23 cellular contexts compared by ENCODE assay signal in genomic region chr12:11071414-11071813, GRCh38. TPM values are rescaled to one million over a fixed set of nuclear protein-coding genes. Genes with fewer than 3 reads are reported as not detected.
DNase-seq lines count a peak whose midpoint lies in the region; ATAC-seq and TF ChIP-seq lines count a peak whose summit lies in the region.
"Had no signal": no experiment of that assay in that cellular context is flagged by ENCODE, and none has a peak within 500 bp of the region (broad histone marks: within the 10 kb centered on the region; RNA-seq: fewer than 3 reads in every experiment).

No MANE protein-coding gene starts in this region.

- no peak overlapping the region for H2AK5ac ChIP-seq in H9 (ENCODE audit: insufficient read length, low read length)

- no peaks in the 10 kb centered on the region; the same call in 1 of the 2 replicates for H3K27me3 ChIP-seq in H9 (ENCODE audit: insufficient read depth, low read length)
- no peaks in the 10 kb centered on the region for H3K27me3 ChIP-seq in adrenal gland
- H3K27me3 ChIP-seq: BE2C, SJSA1 had no signal

- peaks cover 0 to 4% (median 0%) of the 10 kb centered on the region in 3 experiments; a peak in 3 of 7 replicates for H3K36me3 Mint-ChIP-seq in H9 (ENCODE audit: insufficient read depth in 1 of 3, low read depth in 3 of 3)
- H3K36me3 Mint-ChIP-seq in T-helper 17 cell (ENCODE audit: low read depth): peaks cover 2% of the 10 kb centered on the region

- no peak overlapping the region for H2BK120ac ChIP-seq in H9 (ENCODE audit: low read depth, low read length, poor library complexity, severe bottlenecking)

- H3K36me3 ChIP-seq in adrenal gland (replicated peaks in 1 of 2): no peaks in the 10 kb centered on the region
- H3K36me3 ChIP-seq: BE2C, SJSA1 had no signal

- intact Hi-C loops in adrenal gland (cut with DNase I): no loop called here

- H3K79me1 ChIP-seq in H9 (ENCODE audit: insufficient read depth, low read depth, low read length, poor library complexity, severe bottlenecking): no peaks in the 10 kb centered on the region

- H3K9me3 ChIP-seq in H9 (ENCODE audit: control insufficient read depth, low read depth, low read length): no peaks in the 10 kb centered on the region
- H3K9me3 ChIP-seq in adrenal gland (replicated peaks in 1 of 3): no peaks in the 10 kb centered on the region
- H3K9me3 ChIP-seq in T-helper 17 cell (ENCODE audit: control insufficient read depth, low read length, poor library complexity, severe bottlenecking): no peaks in the 10 kb centered on the region
- H3K9me3 ChIP-seq: BE2C, Caco-2, SJSA1 had no signal

- no peaks in the 10 kb centered on the region for H3K9me3 Mint-ChIP-seq in H9
- H3K9me3 Mint-ChIP-seq: CD4-positive, alpha-beta T cell had no signal

- peak overlapping the region in 1 of 3 experiments; percentile 18; a peak in 3 of 7 replicates for H3K27ac Mint-ChIP-seq in H9
- no peak overlapping the region for H3K27ac Mint-ChIP-seq in T-helper 17 cell
- H3K27ac Mint-ChIP-seq: CD4-positive, alpha-beta T cell had no signal

- H4K8ac ChIP-seq in H9 (replicated peaks; ENCODE audit: insufficient read length, low read depth, low read length): no peak overlapping the region

- H3K79me2 ChIP-seq in H9 (ENCODE audit: insufficient read depth, low read length): peaks cover 2% of the 10 kb centered on the region; the same call in 1 of the 2 replicates

- no peak overlapping the region for H3K4ac ChIP-seq in H9 (ENCODE audit: low read depth, low read length)

- peak; percentile 62 for DNase-seq in H9
- no peak for DNase-seq in adrenal gland
- peak; percentile 68 for DNase-seq in iPS DF 4.7 (ENCODE audit: extremely low read depth, low spot score)
- peak; percentile 1 for DNase-seq in medulla oblongata (ENCODE audit: extremely low spot score)
- DNase-seq in T-helper 17 cell: no peak
- DNase-seq in foreskin melanocyte: no peak
- no peak for DNase-seq in superior temporal gyrus (ENCODE audit: extremely low spot score)
- DNase-seq: BE2C; Caco-2; CD4-positive, alpha-beta T cell; DMS153; GDM1; GM23248; KG1; NCI-H1417; NCI-H187 treated with DMSO at 0.1 percent for 48 hours; NCI-H2227 treated with DMSO at 0.1 percent for 48 hours; NCI-H510A treated with DMSO at 0.1 percent for 48 hours had no signal

- no peak overlapping the region for H2BK15ac ChIP-seq in H9 (ENCODE audit: low read depth, low read length)

- no peak overlapping the region for H3T11ph ChIP-seq in H9 (ENCODE audit: low read length)

- no peak for ATAC-seq in T-helper 17 cell
- no peak for ATAC-seq in GM18502 (IDR thresholded peaks at IDR 0.05; ENCODE audit: poor library complexity, unreplicated experiment)
- ATAC-seq: Panc1 had no signal

- no peak overlapping the region for H3K27ac ChIP-seq in H9 (ENCODE audit: insufficient read length, low read depth, low read length)
- H3K27ac ChIP-seq in adrenal gland: peak overlapping the region in 3 of 5 donors; percentile 3 to 21 (median 13)
- H3K27ac ChIP-seq: GM23248, SJSA1 had no signal

- no peak overlapping the region for H4K5ac ChIP-seq in H9 (ENCODE audit: insufficient read length, low read depth, low read length)

- no peak for TF ChIP-seq POLR2A in adrenal gland (IDR thresholded peaks at IDR 0.05)

- H3K4me1 ChIP-seq in H9 (ENCODE audit: insufficient read depth, low read length) (no peaks in the 10 kb centered on the region; the same call in 1 of the 2 replicates), adrenal gland (replicated peaks in 1 of 2) (peaks cover 8 to 23% of the 10 kb centered on the region in 2 donors)
- H3K4me1 ChIP-seq: BE2C, Caco-2, SJSA1 had no signal

- no peaks in the 10 kb centered on the region; the same call in none of the 2 replicates for H3K27me3 Mint-ChIP-seq in H9 (ENCODE audit: low read depth)
- H3K27me3 Mint-ChIP-seq in T-helper 17 cell: no peaks in the 10 kb centered on the region
- H3K27me3 Mint-ChIP-seq: CD4-positive, alpha-beta T cell had no signal

- H4K20me1 ChIP-seq in H9 (ENCODE audit: control insufficient read depth, insufficient read depth, insufficient read length): no peaks in the 10 kb centered on the region

- no peaks in the 10 kb centered on the region for H3K23me2 ChIP-seq in H9 (ENCODE audit: insufficient read length, low read depth, low read length, poor library complexity, severe bottlenecking)

- no peak overlapping the region for H3K9ac ChIP-seq in H9 (ENCODE audit: extremely low read depth, insufficient read length, low read length)
- H3K9ac ChIP-seq: GM23248 had no signal

- no peak overlapping the region for H2BK5ac ChIP-seq in H9 (ENCODE audit: insufficient read length, low read length)

- peaks cover 18 to 19% of the 10 kb centered on the region in 2 experiments for H3K4me1 Mint-ChIP-seq in H9
- peaks cover 8% of the 10 kb centered on the region for H3K4me1 Mint-ChIP-seq in T-helper 17 cell

- H2BK20ac ChIP-seq in H9 (ENCODE audit: low read depth, low read length, poor library complexity, severe bottlenecking): no peak overlapping the region

- no peak overlapping the region for H3K23ac ChIP-seq in H9 (ENCODE audit: insufficient read length, low read depth, low read length)

- no peak overlapping the region for H4K91ac ChIP-seq in H9 (ENCODE audit: insufficient read length, low read depth, low read length)

- H3K18ac ChIP-seq in H9 (ENCODE audit: insufficient read length, low read depth, low read length): no peak overlapping the region

- WGBS in H9 (ENCODE audit: extremely low coverage, insufficient read length, low lambda C conversion rate): no CpG with 5 or more reads among the region's 4 CpGs
- 48 to 68% (median 63%) methylated on average over 4 of the region's 4 CpGs for WGBS in adrenal gland, 4 donors

- H3K14ac ChIP-seq in H9 (ENCODE audit: insufficient read depth, low read length): no peak overlapping the region

- no peak overlapping the region for H3K4me3 Mint-ChIP-seq in H9
- H3K4me3 Mint-ChIP-seq in T-helper 17 cell: no peak overlapping the region
- H3K4me3 Mint-ChIP-seq: CD4-positive, alpha-beta T cell had no signal

- H2BK12ac ChIP-seq in H9 (ENCODE audit: insufficient read length, low read depth, low read length): no peak overlapping the region

- TF ChIP-seq CTCF in H9 (conservative IDR thresholded peaks at IDR 0.05) (no peak), adrenal gland (IDR thresholded peaks at IDR 0.05) (no peak)

- H2AFZ ChIP-seq in H9 (ENCODE audit: low read length): no peak overlapping the region
- H2AFZ ChIP-seq: GM23248 had no signal

- no peak overlapping the region for H3K4me3 ChIP-seq in adrenal gland
- H3K4me3 ChIP-seq: GM23248, SJSA1 had no signal

- H3K4me2 ChIP-seq in H9 (ENCODE audit: insufficient read depth, insufficient read length, low read length): no peak overlapping the region

- H3K56ac ChIP-seq in H9 (ENCODE audit: insufficient read length, low read depth, low read length): no peak overlapping the region

RNA-seq across cellular contexts. Expression of gene TAS2R46, which starts 9.3 kb away (rescaled TPM):
- total RNA-seq in H9 (2021): 0.88 and 1.2 TPM in 2 replicates
- total RNA-seq in adrenal gland: 1 to 10 TPM in 4 of 8 donors, under 1 TPM in 4; 0.61 to 4.7 (median 1.3) TPM
- under 1 TPM in 1 of 3 donors, not detected in 2; 0.10 TPM for polyA plus RNA-seq in adrenal gland
- 1 to 10 TPM; 1.2 to 2.2 TPM for total RNA-seq in T-helper 17 cell
- total RNA-seq: Daoy, GM23248 had no signal
- polyA plus RNA-seq: GM23248 had no signal

RNA-seq across cellular contexts. Expression of gene TAS2R43, which starts 20.7 kb away (rescaled TPM):
- 0.48 and 0.59 TPM in 2 replicates for total RNA-seq in H9 (2021)
- total RNA-seq in adrenal gland: 10 to 100 TPM in 1 of 8 donors, 1 to 10 TPM in 3, under 1 TPM in 3, not detected in 1; 0.28 to 17.0 (median 1.1) TPM
- not detected for polyA plus RNA-seq in adrenal gland
- total RNA-seq in T-helper 17 cell: 1 to 10 TPM; 1.9 to 2.4 TPM
- total RNA-seq: A172, Caco-2, GM23248 had no signal
- polyA plus RNA-seq: GM23248 had no signal

RNA-seq across cellular contexts. Expression of gene TAS2R31, which starts 40.2 kb away (rescaled TPM):
- 1.7 and 2.3 TPM in 2 replicates for total RNA-seq in H9 (2021)
- total RNA-seq in adrenal gland: 10 to 100 TPM in 1 of 8 donors, 1 to 10 TPM in 6, not detected in 1; 1.5 to 28.5 (median 3.2) TPM
- under 1 TPM; 0.20 to 0.24 (median 0.20) TPM for polyA plus RNA-seq in adrenal gland
- total RNA-seq in T-helper 17 cell: 1 to 10 TPM; 2.7 to 3.4 TPM

RNA-seq across cellular contexts. Expression of gene TAS2R19, which starts 49.0 kb away (rescaled TPM):
- 1.7 and 2.6 TPM in 2 replicates for total RNA-seq in H9 (2021)
- total RNA-seq in adrenal gland: 1 to 10 TPM in 6 of 8 donors, under 1 TPM in 1, not detected in 1; 0.41 to 9.6 (median 3.8) TPM
- under 1 TPM in 2 of 3 donors, not detected in 1; 0.48 to 0.54 TPM for polyA plus RNA-seq in adrenal gland
- 1 to 10 TPM; 1.4 to 3.2 TPM for total RNA-seq in T-helper 17 cell
- total RNA-seq: Daoy had no signal
- polyA plus RNA-seq: GM23248 had no signal

Comparison
In these comparisons a context has a peak if more than half of its experiments do, and no peak if none do; other contexts are left out.
1. DNase-seq: peak in H9 (single experiment), iPS DF 4.7 (single experiment) and medulla oblongata (single experiment); none in adrenal gland (0 of 7), T-helper 17 cell (0 of 3), foreskin melanocyte (single experiment) and superior temporal gyrus (single experiment).